7 cellular contexts compared by ENCODE assay signal in the genomic region with DNA sequence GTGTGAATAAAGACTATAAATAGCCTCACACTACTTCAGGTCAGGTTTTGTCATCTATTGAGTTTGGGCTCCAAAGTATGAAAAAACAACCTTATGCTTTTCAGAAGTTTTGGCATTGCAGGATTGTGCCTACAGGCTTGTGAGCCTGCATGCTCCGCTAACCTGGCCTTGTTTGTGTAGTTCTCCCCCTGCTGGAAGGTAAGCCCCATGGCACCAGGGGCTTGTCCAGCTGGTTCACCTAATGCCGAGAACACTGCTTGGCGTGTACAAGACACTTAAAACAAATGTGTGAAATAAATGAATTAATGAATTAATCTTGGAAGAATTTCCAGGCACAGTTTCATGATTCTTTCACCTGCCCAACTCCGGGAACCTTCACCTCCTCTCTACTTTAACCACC. TPM values are rescaled to one million over a fixed set of nuclear protein-coding genes. Genes with fewer than 3 reads are reported as not detected.
A peak's percentile ranks its signal among the peaks of the same experiment; 100 is the strongest.
DNase-seq lines count a peak whose midpoint lies in the region; ATAC-seq, FAIRE-seq and TF ChIP-seq lines count a peak whose summit lies in the region.

No MANE protein-coding gene starts in this region.

- no peak overlapping the region for H3K27ac ChIP-seq in iPS DF 6.9 (ENCODE audit: low read length)

- DNase-seq in GM12891 (ENCODE audit: insufficient read length, low spot score) (no peak), NCI-H1436 treated with DMSO at 0.1 percent for 48 hours (lab: John Stamatoyannopoulos, UW) (peak; percentile 18), T-helper 2 cell (peak; percentile 15 to 77 (median 50)), anterior cingulate cortex (lab: John Stamatoyannopoulos, UW) (peak in 31 of 58 donors; percentile 0 to 27 (median 7)), iPS DF 6.9 (ENCODE audit: low read depth, low spot score) (peak; percentile 25)
- peak; percentile 28 to 57 for DNase-seq in stimulated activated CD4-positive, alpha-beta T cell treated with anti-CD3 and anti-CD28 coated beads, Interleukin-1b, Interleukin-23, amount 100 ng/mL, for 4 hours (ENCODE audit: low read depth in 2 of 2)

- ATAC-seq in HG02642 (IDR thresholded peaks at IDR 0.05; ENCODE audit: poor library complexity, unreplicated experiment), result peak; percentile 67

- no peak overlapping the region for H3K4me3 ChIP-seq in iPS DF 6.9 (ENCODE audit: low read length)

- no peaks in the 10 kb centered on the region; the same call in 1 of the 2 replicates for H3K36me3 ChIP-seq in iPS DF 6.9 (ENCODE audit: control insufficient read depth, insufficient read depth, low read length)

- H3K27me3 ChIP-seq in iPS DF 6.9 (ENCODE audit: control insufficient read depth, insufficient read depth, low read length), result no peaks in the 10 kb centered on the region

- FAIRE-seq in GM12891 (lab: Jason Lieb, UNC), result peak; percentile 99

- H3K9me3 ChIP-seq in iPS DF 6.9 (ENCODE audit: control insufficient read depth, insufficient read depth, low read length), result no peaks in the 10 kb centered on the region

- no peaks in the 10 kb centered on the region; the same call in 1 of the 2 replicates for H3K4me1 ChIP-seq in iPS DF 6.9 (ENCODE audit: control insufficient read depth, insufficient read depth, low read length)

- no peak for TF ChIP-seq POLR2A in GM12891 (IDR thresholded peaks at IDR 0.05; ENCODE audit: low read depth, low read length)

- no CpG with 5 or more reads among the region's 4 CpGs for WGBS in iPS DF 6.9 (ENCODE audit: insufficient coverage, insufficient read length)

TF ChIP-seq in GM12891, 5 proteins besides CTCF, POLR2A, EP300 and RAD21:
- TF ChIP-seq SPI1 (IDR thresholded peaks at IDR 0.05; ENCODE audit: low read depth, low read length), result no peak
- TF ChIP-seq POU2F2 (IDR thresholded peaks at IDR 0.05; ENCODE audit: low read depth, low read length), result no peak
- TF ChIP-seq TAF1 (IDR thresholded peaks at IDR 0.05; ENCODE audit: low read depth, low read length), result no peak
- no peak for TF ChIP-seq POLR2AphosphoS5 (IDR thresholded peaks at IDR 0.05; ENCODE audit: low read depth, low read length)
- TF ChIP-seq PAX5 (IDR thresholded peaks at IDR 0.05; ENCODE audit: insufficient read depth, low read length, severe bottlenecking), result no peak

RNA-seq across cellular contexts. Expression of a gene that starts 1.8 kb away (rescaled TPM):
- 113 TPM for polyA plus RNA-seq in GM12891 (2012; ENCODE audit: low read depth, missing spikeins)

RNA-seq across cellular contexts. Expression of a gene that starts 13.3 kb away (rescaled TPM):
- 0.50 TPM for polyA plus RNA-seq in GM12891 (2012; ENCODE audit: low read depth, missing spikeins)

RNA-seq across cellular contexts. Expression of a gene that starts 13.5 kb away (rescaled TPM):
- 28.5 TPM for polyA plus RNA-seq in GM12891 (2012; ENCODE audit: low read depth, missing spikeins)
